Comparison of ENCODE assay signal across 8 cellular contexts in genomic region chr14:64880382-64881121, GRCh38. TPM values are rescaled to one million over a fixed set of nuclear protein-coding genes. Genes with fewer than 3 reads are reported as not detected.
DNase-seq lines count a peak whose midpoint lies in the region; ATAC-seq and TF ChIP-seq lines count a peak whose summit lies in the region.

No MANE protein-coding gene starts in this region.

- no peaks in the 10 kb centered on the region for H3K36me3 ChIP-seq in OCI-LY7 (ENCODE audit: insufficient read depth, low read length)
- no peaks in the 10 kb centered on the region for H3K36me3 ChIP-seq in gastroesophageal sphincter
- H3K36me3 ChIP-seq in transverse colon = no peaks in the 10 kb centered on the region

- H3K27me3 ChIP-seq in gastroesophageal sphincter = peaks cover 66% of the 10 kb centered on the region
- H3K27me3 ChIP-seq in transverse colon = peaks cover 76% of the 10 kb centered on the region

- no peak overlapping the region for H3K27ac Mint-ChIP-seq in activated T-helper 17 cell treated with anti-CD3 and anti-CD28 coated beads, Interleukin-2, amount 50 U/mL, for 72 hours
- H3K27ac Mint-ChIP-seq in osteocyte (ENCODE audit: unreplicated experiment) = no peak overlapping the region

- no peaks in the 10 kb centered on the region for H4K20me1 ChIP-seq in OCI-LY7 (ENCODE audit: insufficient read depth, low read length)

- CTCF ChIA-PET in OCI-LY7 (lab: Charles Lee; ENCODE audit: unreplicated experiment) = no interaction called here

- no peaks in the 10 kb centered on the region for H3K9me2 ChIP-seq in OCI-LY7 (ENCODE audit: insufficient read depth, low read length)

- H3K27ac ChIP-seq in OCI-LY7 (ENCODE audit: low read depth, low read length, poor library complexity, severe bottlenecking) = no peak overlapping the region
- no peak overlapping the region for H3K27ac ChIP-seq in gastroesophageal sphincter
- peak overlapping the region in 1 of 4 donors; percentile 25 for H3K27ac ChIP-seq in transverse colon

- H3K27me3 Mint-ChIP-seq in activated T-helper 17 cell treated with anti-CD3 and anti-CD28 coated beads, Interleukin-2, amount 50 U/mL, for 72 hours = peaks cover 22% of the 10 kb centered on the region
- peaks cover 80% of the 10 kb centered on the region for H3K27me3 Mint-ChIP-seq in osteocyte (ENCODE audit: unreplicated experiment)

- POLR2A ChIA-PET in OCI-LY7 (lab: Charles Lee) = no interaction called here

- no peaks in the 10 kb centered on the region for H3K79me2 ChIP-seq in OCI-LY7 (ENCODE audit: insufficient read depth, low read depth, low read length)

- H3K9me3 ChIP-seq in OCI-LY7 (ENCODE audit: low read length) (no peaks in the 10 kb centered on the region), gastroesophageal sphincter (no peaks in the 10 kb centered on the region), transverse colon (no peaks in the 10 kb centered on the region)

- intact Hi-C loops in OCI-LY7 (cut with micrococcal nuclease; ENCODE audit: unreplicated experiment) = no loop called here
- intact Hi-C loops in transverse colon (cut with DNase I; ENCODE audit: low total_unique reads) = no loop called here

- no TSS peak for BruUV-seq in OCI-LY7 (replicated peaks; lab: Mats Ljungman, UMichigan)

- ATAC-seq in HG02885 (IDR thresholded peaks at IDR 0.05; ENCODE audit: poor library complexity, unreplicated experiment) = peak; percentile 44
- peak; percentile 88 for ATAC-seq in activated T-helper 17 cell treated with anti-CD3 and anti-CD28 coated beads, Interleukin-2, amount 50 U/mL, for 72 hours (replicated peaks)
- ATAC-seq in gastroesophageal sphincter = peak; percentile 54

- DNase-seq in DMS53 (lab: John Stamatoyannopoulos, UW) = peak; percentile 85
- DNase-seq in OCI-LY7 (ENCODE audit: low spot score) = no peak
- no peak for DNase-seq in osteocyte (ENCODE audit: extremely low spot score, unreplicated experiment)
- peak; percentile 43 for DNase-seq in transverse colon
- DNase-seq in GDM1 (lab: John Stamatoyannopoulos, UW) = no peak

- TF ChIP-seq POLR2A in gastroesophageal sphincter (IDR thresholded peaks at IDR 0.05) = no peak
- TF ChIP-seq POLR2A in transverse colon (IDR thresholded peaks at IDR 0.05) = no peak

- H3K4me3 ChIP-seq in OCI-LY7 (ENCODE audit: low read depth, low read length, poor library complexity, severe bottlenecking) (no peak overlapping the region), gastroesophageal sphincter (peak overlapping the region; percentile 42 to 67), transverse colon (peak overlapping the region; percentile 44 to 73 (median 50))

- peak overlapping the region; percentile 81 for H3K4me3 Mint-ChIP-seq in activated T-helper 17 cell treated with anti-CD3 and anti-CD28 coated beads, Interleukin-2, amount 50 U/mL, for 72 hours
- peak overlapping the region; percentile 75 for H3K4me3 Mint-ChIP-seq in osteocyte (ENCODE audit: unreplicated experiment)

- H3K4me1 ChIP-seq in OCI-LY7 (ENCODE audit: insufficient read depth, low read length, poor library complexity, severe bottlenecking) = no peaks in the 10 kb centered on the region
- H3K4me1 ChIP-seq in gastroesophageal sphincter = peaks cover 0 to 21% (median 11%) of the 10 kb centered on the region in 3 donors
- H3K4me1 ChIP-seq in transverse colon = peaks cover 4 to 20% (median 14%) of the 10 kb centered on the region in 4 donors

- H3K4me2 ChIP-seq in OCI-LY7 (ENCODE audit: low read length) = peak overlapping the region; percentile 24; the same call in 1 of the 2 replicates

- 31 to 40% methylated on average over 4 to 5 of the region's 42 CpGs for WGBS in gastroesophageal sphincter (ENCODE audit: low coverage in 1 of 2), 2 donors
- 0 to 3% methylated on average over 2 to 35 of the region's 42 CpGs for WGBS in transverse colon (ENCODE audit: low coverage in 1 of 2), 2 donors

- no peaks in the 10 kb centered on the region for H3K4me1 Mint-ChIP-seq in activated T-helper 17 cell treated with anti-CD3 and anti-CD28 coated beads, Interleukin-2, amount 50 U/mL, for 72 hours
- peaks cover 3% of the 10 kb centered on the region for H3K4me1 Mint-ChIP-seq in osteocyte (ENCODE audit: unreplicated experiment)

- no peak overlapping the region for H2AFZ ChIP-seq in OCI-LY7 (ENCODE audit: low read length)

- H3K9me3 Mint-ChIP-seq in activated T-helper 17 cell treated with anti-CD3 and anti-CD28 coated beads, Interleukin-2, amount 50 U/mL, for 72 hours = no peaks in the 10 kb centered on the region
- H3K9me3 Mint-ChIP-seq in osteocyte (ENCODE audit: unreplicated experiment) = no peaks in the 10 kb centered on the region

- H3K36me3 Mint-ChIP-seq in activated T-helper 17 cell treated with anti-CD3 and anti-CD28 coated beads, Interleukin-2, amount 50 U/mL, for 72 hours (ENCODE audit: low read depth) = no peaks in the 10 kb centered on the region
- H3K36me3 Mint-ChIP-seq in osteocyte (ENCODE audit: unreplicated experiment) = peaks cover 2% of the 10 kb centered on the region

- TF ChIP-seq CTCF in OCI-LY7 (conservative IDR thresholded peaks at IDR 0.05; ENCODE audit: low read length) (no peak), gastroesophageal sphincter (IDR thresholded peaks at IDR 0.05) (no peak), osteocyte (IDR thresholded peaks at IDR 0.05) (no peak), transverse colon (IDR thresholded peaks at IDR 0.05) (peak in 1 of 5 experiments; percentile 5)

- in situ Hi-C loops in transverse colon (cut with MboI; ENCODE audit: low pct_ligation_motif_present in 1 of 4, low pct_unique_long_range_greater_than_20kb in 1 of 4, low sequenced_read_pairs in 3 of 4) = loop anchor here in 1 of 4 donors (25.0 kb wide), 1 partner anchor 218 kb away; no protein-coding TSS in a partner anchor

- no peak for TF ChIP-seq EP300 in gastroesophageal sphincter (IDR thresholded peaks at IDR 0.05)
- no peak for TF ChIP-seq EP300 in transverse colon (IDR thresholded peaks at IDR 0.05; ENCODE audit: low read depth)

RNA-seq across cellular contexts. Expression of gene SPTB, which starts 0.8 kb away (rescaled TPM):
- total RNA-seq in OCI-LY7 (2014; rRNA removed; shearing (Covaris generic)) = not detected in 2 replicates
- total RNA-seq in OCI-LY7 (2022) = not detected in 2 replicates
- under 1 TPM; 0.15 to 0.29 TPM for total RNA-seq in activated T-helper 17 cell treated with anti-CD3 and anti-CD28 coated beads, Interleukin-2, amount 50 U/mL, for 72 hours
- total RNA-seq in gastroesophageal sphincter = 1 to 10 TPM in 2 of 4 donors, under 1 TPM in 2; 0.62 to 3.1 (median 1.0) TPM
- total RNA-seq in osteocyte = 0.26 and 0.35 TPM in 2 replicates
- total RNA-seq in transverse colon = under 1 TPM; 0.20 to 0.96 (median 0.58) TPM

RNA-seq across cellular contexts. Expression of gene CHURC1, which starts 33.7 kb away (rescaled TPM):
- 33.0 and 34.0 TPM in 2 replicates for total RNA-seq in OCI-LY7 (2014; rRNA removed; shearing (Covaris generic))
- total RNA-seq in OCI-LY7 (2022) = 54.6 and 72.5 TPM in 2 replicates
- total RNA-seq in activated T-helper 17 cell treated with anti-CD3 and anti-CD28 coated beads, Interleukin-2, amount 50 U/mL, for 72 hours = 10 to 100 TPM; 53.8 to 56.0 TPM
- total RNA-seq in gastroesophageal sphincter = 100 to 1,000 TPM in 3 of 4 donors, 10 to 100 TPM in 1; 88.0 to 183 (median 114) TPM
- total RNA-seq in osteocyte = 51.6 and 53.1 TPM in 2 replicates
- 100 to 1,000 TPM in 2 of 4 donors, 10 to 100 TPM in 2; 26.5 to 104 (median 78.6) TPM for total RNA-seq in transverse colon

Comparison
In these comparisons a context has a peak if more than half of its experiments do, and no peak if none do; other contexts are left out.
1. DNase-seq: peak in DMS53 (single experiment) and transverse colon (single experiment); none in OCI-LY7 (single experiment), osteocyte (single experiment) and GDM1 (single experiment).
2. Peak in every context shown above with its lines, with median percentiles within 50 percentile points of each other: ATAC-seq.